In genomic region chr1:152001631-152002584, GRCh38 we compare ENCODE assay signal across 8 cellular contexts. TPM values are rescaled to one million over a fixed set of nuclear protein-coding genes. Genes with fewer than 3 reads are reported as not detected.
DNase-seq lines count a peak whose midpoint lies in the region; ATAC-seq and TF ChIP-seq lines count a peak whose summit lies in the region.

No MANE protein-coding gene starts in this region.

- no peak overlapping the region for H3K4ac ChIP-seq in mesenchymal stem cell (ENCODE audit: low read depth in 1 of 2, low read length in 2 of 2)

- H3K27me3 ChIP-seq in BE2C: peaks cover 54% of the 10 kb centered on the region
- H3K27me3 ChIP-seq in HCT116 (ENCODE audit: insufficient read depth, low read length): no peaks in the 10 kb centered on the region
- H3K27me3 ChIP-seq in mesenchymal stem cell (ENCODE audit: control insufficient read depth in 1 of 2, insufficient read depth in 1 of 2, low read length in 2 of 2): peaks cover 0 to 25% of the 10 kb centered on the region in 2 experiments

- H2AFZ ChIP-seq in HCT116 (ENCODE audit: low read depth, low read length, poor library complexity, severe bottlenecking): no peak overlapping the region
- H2AFZ ChIP-seq in mesenchymal stem cell (ENCODE audit: low read depth, low read length): peak overlapping the region; percentile 78

- no peaks in the 10 kb centered on the region for H3K36me3 ChIP-seq in BE2C
- no peaks in the 10 kb centered on the region for H3K36me3 ChIP-seq in HCT116 (ENCODE audit: control insufficient read depth in 1 of 2, insufficient read depth in 2 of 2, low read length in 2 of 2)
- H3K36me3 ChIP-seq in mesenchymal stem cell (ENCODE audit: control insufficient read depth in 1 of 2, insufficient read depth in 2 of 2, low read depth in 1 of 2, low read length in 2 of 2): no peaks in the 10 kb centered on the region

- no peaks in the 10 kb centered on the region for H4K20me1 ChIP-seq in HCT116 (ENCODE audit: insufficient read depth)

- no peaks in the 10 kb centered on the region for H3K9me2 ChIP-seq in HCT116 (ENCODE audit: insufficient read depth)

- H3K9ac ChIP-seq in HCT116 (ENCODE audit: low read length): no peak overlapping the region
- peak overlapping the region; percentile 46 for H3K9ac ChIP-seq in mesenchymal stem cell (ENCODE audit: low read length)

- H3K9me3 ChIP-seq in BE2C (no peaks in the 10 kb centered on the region), HCT116 (ENCODE audit: control insufficient read depth in 1 of 2, insufficient read depth in 1 of 2, low read depth in 1 of 2, low read length in 2 of 2) (no peaks in the 10 kb centered on the region), mesenchymal stem cell (ENCODE audit: control insufficient read depth, low read length) (peaks cover 6% of the 10 kb centered on the region)

- no peak overlapping the region for H2AK5ac ChIP-seq in mesenchymal stem cell (ENCODE audit: low read length, severe bottlenecking)

- peak overlapping the region in 1 of 2 experiments; percentile 73 for H2BK12ac ChIP-seq in mesenchymal stem cell (ENCODE audit: low read length in 2 of 2)

- H3K23ac ChIP-seq in mesenchymal stem cell (ENCODE audit: low read length in 2 of 2): no peak overlapping the region

- no peak overlapping the region for H4K8ac ChIP-seq in mesenchymal stem cell (ENCODE audit: low read length)

- H3K4me3 ChIP-seq in BE2C (ENCODE audit: low read depth, low read length) (no peak overlapping the region), HCT116 (replicated peaks in 1 of 2; ENCODE audit: low read depth in 1 of 2, low read length in 2 of 2) (no peak overlapping the region), mesenchymal stem cell (ENCODE audit: insufficient read depth in 1 of 2, low read depth in 1 of 2, low read length in 2 of 2) (peak overlapping the region in 1 of 2 experiments; percentile 24)

- ATAC-seq in HCT116 (peak; percentile 79), GM19455 (IDR thresholded peaks at IDR 0.05; ENCODE audit: unreplicated experiment) (no peak)

- no peaks in the 10 kb centered on the region for H3K4me1 ChIP-seq in BE2C
- H3K4me1 ChIP-seq in HCT116 (ENCODE audit: control insufficient read depth in 1 of 2, insufficient read depth in 2 of 2, low read length in 2 of 2): peaks cover 4 to 18% of the 10 kb centered on the region in 2 experiments; a peak in 3 of 4 replicates
- peaks cover 12% of the 10 kb centered on the region for H3K4me1 ChIP-seq in mesenchymal stem cell (ENCODE audit: control insufficient read depth, insufficient read depth, low read depth, low read length)

- RAD21 ChIA-PET in HCT116 (lab: Charles Lee; ENCODE audit: low non-redundant PET in 1 of 2, low total read pairs in 2 of 2, uncharacterized antibody in 2 of 2, unreplicated experiment in 2 of 2): interaction anchor here (0.7 to 3.0 kb wide), 13 partner anchors 9 to 162 kb away, joined by 3 to 19 read pairs (median 5); partner anchors contain the start of gene C2CD4D (in 1 of the 2)

- H2BK5ac ChIP-seq in mesenchymal stem cell (ENCODE audit: low read depth, low read length, poor library complexity, severe bottlenecking): no peak overlapping the region

- peak; percentile 84 for DNase-seq in BE2C
- DNase-seq in HCT116 (ENCODE audit: low read depth, low spot score): peak; percentile 85
- peak; percentile 84 for DNase-seq in NCI-H69 (lab: John Stamatoyannopoulos, UW)
- peak; percentile 49 to 64 for DNase-seq in activated CD4-positive, alpha-beta T cell treated with anti-CD3 and anti-CD28 coated beads, Interleukin-2, amount 50 U/mL, for 24 hours (ENCODE audit: low read depth in 1 of 2, low spot score in 1 of 2)
- peak; percentile 83 for DNase-seq in ecto neural progenitor cell (ENCODE audit: low spot score)
- peak; percentile 94 for DNase-seq in mesenchymal stem cell
- peak in 2 of 3 donors; percentile 56 to 61 for DNase-seq in stimulated activated CD4-positive, alpha-beta T cell treated with anti-CD3 and anti-CD28 coated beads, TNF-alpha, amount 100 ng/mL, for 48 hours (ENCODE audit: low read depth in 3 of 3)

- peak overlapping the region in 1 of 2 experiments; percentile 3 for H3K18ac ChIP-seq in mesenchymal stem cell (ENCODE audit: low read depth in 1 of 2, low read length in 2 of 2)

- CTCF ChIA-PET in HCT116 (lab: Charles Lee): interaction anchor here (0.6 to 10.1 kb wide), 35 partner anchors 9 to 558 kb away, joined by 3 to 168 read pairs (median 5); partner anchors contain the start of genes MRPL9, S100A10 and THEM4

- TF ChIP-seq CTCF in BE2C (IDR thresholded peaks at IDR 0.05; ENCODE audit: low read depth, low read length) (peak; percentile 96), HCT116 (IDR thresholded peaks at IDR 0.05 in 2 of 3, conservative IDR thresholded peaks at IDR 0.05 in 1 of 3; ENCODE audit: borderline replicate concordance in 1 of 3, insufficient read depth in 1 of 3, low read depth in 2 of 3, low read length in 2 of 3) (peak; percentile 91 to 95 (median 92))

- H3K4me2 ChIP-seq in HCT116 (ENCODE audit: low read length) (0 out of 2 replicates have a peak overlapping the region, but pooled peaks have one; percentile 12), mesenchymal stem cell (ENCODE audit: low read length, poor library complexity, severe bottlenecking) (no peak overlapping the region)

- no TSS peak for BruUV-seq in HCT116 (replicated peaks; lab: Mats Ljungman, UMichigan)

- 71% methylated on average over 3 of the region's 4 CpGs for WGBS in mesenchymal stem cell

- no peak overlapping the region for H2BK120ac ChIP-seq in mesenchymal stem cell (ENCODE audit: low read depth, low read length)

- no peak overlapping the region for H3K27ac ChIP-seq in HCT116 (ENCODE audit: low read depth, low read length)
- peak overlapping the region; percentile 81 for H3K27ac ChIP-seq in mesenchymal stem cell (ENCODE audit: low read length, poor library complexity, severe bottlenecking)

- H3K79me2 ChIP-seq in HCT116 (ENCODE audit: insufficient read depth, low read length): no peaks in the 10 kb centered on the region

- H4K91ac ChIP-seq in mesenchymal stem cell (ENCODE audit: low read length): no peak overlapping the region

- H2BK15ac ChIP-seq in mesenchymal stem cell (ENCODE audit: low read depth, poor library complexity, severe bottlenecking): no peak overlapping the region

- H3K79me1 ChIP-seq in mesenchymal stem cell (replicated peaks; ENCODE audit: low read length, poor library complexity, severe bottlenecking): no peaks in the 10 kb centered on the region

- H3K14ac ChIP-seq in mesenchymal stem cell (ENCODE audit: low read length in 2 of 2): peak overlapping the region in 1 of 2 experiments; percentile 18

- POLR2A ChIA-PET in HCT116 (lab: Charles Lee): interaction anchor here (0.6 to 2.7 kb wide), 7 partner anchors 9 to 803 kb away, joined by 3 to 10 read pairs (median 3); no protein-coding TSS in a partner anchor

- intact Hi-C loops in HCT116 (cut with micrococcal nuclease): loop anchor here (1.0 kb wide), 3 partner anchors 68 to 162 kb away; no protein-coding TSS in a partner anchor

- TF ChIP-seq RAD21 in HCT116 (IDR thresholded peaks at IDR 0.05; ENCODE audit: low read depth): peak; percentile 96

- no peak for TF ChIP-seq POLR2A in HCT116 (IDR thresholded peaks at IDR 0.05; ENCODE audit: borderline replicate concordance, extremely low read depth, insufficient read depth, insufficient read length)

TF ChIP-seq in HCT116, 20 proteins besides CTCF, POLR2A, EP300 and RAD21 (continues in another document):
- TF ChIP-seq ELF1 (IDR thresholded peaks at IDR 0.05; ENCODE audit: borderline replicate concordance, low read depth): no peak
- TF ChIP-seq EZH2 (IDR thresholded peaks at IDR 0.05): no peak
- TF ChIP-seq SIN3A (IDR thresholded peaks at IDR 0.05; ENCODE audit: low read depth): no peak
- TF ChIP-seq MAX (IDR thresholded peaks at IDR 0.05): no peak
- TF ChIP-seq TCF7L2 (IDR thresholded peaks at IDR 0.05; ENCODE audit: borderline replicate concordance, extremely low read depth, insufficient read depth, insufficient read length): no peak
- no peak for TF ChIP-seq YY1 (IDR thresholded peaks at IDR 0.05; ENCODE audit: extremely low read depth, insufficient replicate concordance, low read depth, low read length)
- no peak for TF ChIP-seq FOSL1 (IDR thresholded peaks at IDR 0.05; ENCODE audit: low read depth)
- no peak for TF ChIP-seq CBX3 (IDR thresholded peaks at IDR 0.05; ENCODE audit: low read depth)
- TF ChIP-seq ATF3 (IDR thresholded peaks at IDR 0.05): no peak
- no peak for TF ChIP-seq EZH2phosphoT487 (IDR thresholded peaks at IDR 0.05; ENCODE audit: borderline replicate concordance)
- no peak for TF ChIP-seq ZFX (IDR thresholded peaks at IDR 0.05)
- TF ChIP-seq SP1 (IDR thresholded peaks at IDR 0.05; ENCODE audit: low read depth): no peak
- no peak for TF ChIP-seq EGR1 (IDR thresholded peaks at IDR 0.05; ENCODE audit: low read depth)
- no peak for TF ChIP-seq CEBPB (IDR thresholded peaks at IDR 0.05; ENCODE audit: low read depth)
- no peak for TF ChIP-seq SRF (IDR thresholded peaks at IDR 0.05; ENCODE audit: low read depth)
- no peak for TF ChIP-seq ZNF274 (IDR thresholded peaks at IDR 0.05; ENCODE audit: low read depth, low read length)

RNA-seq across cellular contexts. Expression of gene S100A10, which starts 8.2 kb away (rescaled TPM):
- polyA plus RNA-seq in BE2C (2012; ENCODE audit: insufficient read depth, insufficient read length, low read depth): not detected
- 340 TPM for total RNA-seq in HCT116 (2021; ENCODE audit: unreplicated experiment)
- polyA plus RNA-seq in HCT116 (2012): 152 and 230 TPM in 2 replicates
- polyA plus RNA-seq in mesenchymal stem cell (2013, experiment 1 of 2): 743 TPM
- 740 TPM for polyA plus RNA-seq in mesenchymal stem cell (2013, experiment 2 of 2)

RNA-seq across cellular contexts. Expression of gene S100A11, which starts 34.9 kb away (rescaled TPM):
- polyA plus RNA-seq in BE2C (2012; ENCODE audit: insufficient read depth, insufficient read length, low read depth): 165 TPM
- total RNA-seq in HCT116 (2021; ENCODE audit: unreplicated experiment): 229 TPM
- 638 and 798 TPM in 2 replicates for polyA plus RNA-seq in HCT116 (2012)
- 2,510 TPM for polyA plus RNA-seq in mesenchymal stem cell (2013, experiment 1 of 2)
- polyA plus RNA-seq in mesenchymal stem cell (2013, experiment 2 of 2): 2,559 TPM
